14 cellular contexts compared by ENCODE assay signal in genomic region chr12:2094597-2094996, GRCh38. TPM values are rescaled to one million over a fixed set of nuclear protein-coding genes. Genes with fewer than 3 reads are reported as not detected.
DNase-seq lines count a peak whose midpoint lies in the region; ATAC-seq lines count a peak whose summit lies in the region.
"Had no signal": no experiment of that assay in that cellular context is flagged by ENCODE, and none has a peak within 500 bp of the region (broad histone marks: within the 10 kb centered on the region; RNA-seq: fewer than 3 reads in every experiment).

No MANE protein-coding gene starts in this region.

- intact Hi-C loops in right cardiac atrium (cut with DNase I) (no loop called here), Right ventricle myocardium superior (cut with DNase I) (no loop called here), aorta (cut with DNase I) (no loop called here)

- WGBS in right cardiac atrium = 21% methylated on average over 2 of the region's 2 CpGs
- WGBS in aorta, 2 donors = 8% methylated on average over 2 of the region's 2 CpGs

- no peaks in the 10 kb centered on the region for H3K9me3 Mint-ChIP-seq in stimulated activated effector memory CD8-positive, alpha-beta T cell treated with anti-CD3 and anti-CD28 coated beads, Interleukin-12 subunit alpha, Interleukin-12 subunit beta, amount 100 ng/mL, for 72 hours

- no peaks in the 10 kb centered on the region for H3K36me3 Mint-ChIP-seq in stimulated activated effector memory CD8-positive, alpha-beta T cell treated with anti-CD3 and anti-CD28 coated beads, Interleukin-12 subunit alpha, Interleukin-12 subunit beta, amount 100 ng/mL, for 72 hours

- H3K27me3 ChIP-seq in right cardiac atrium (ENCODE audit: control insufficient read depth, insufficient read depth) = no peaks in the 10 kb centered on the region
- H3K27me3 ChIP-seq in aorta (ENCODE audit: control insufficient read depth in 1 of 2, insufficient read depth in 2 of 2, low read length in 1 of 2) = no peaks in the 10 kb centered on the region
- H3K27me3 ChIP-seq: colonic mucosa had no signal

- peaks cover 11% of the 10 kb centered on the region for H3K4me1 Mint-ChIP-seq in stimulated activated effector memory CD8-positive, alpha-beta T cell treated with anti-CD3 and anti-CD28 coated beads, Interleukin-12 subunit alpha, Interleukin-12 subunit beta, amount 100 ng/mL, for 72 hours

- peak overlapping the region; percentile 54 for H3K27ac ChIP-seq in right cardiac atrium (ENCODE audit: low read length)
- peak overlapping the region; percentile 47 to 71 for H3K27ac ChIP-seq in aorta (ENCODE audit: low read depth in 1 of 2, low read length in 2 of 2)
- H3K27ac ChIP-seq: colonic mucosa, esophagus squamous epithelium had no signal

- no peaks in the 10 kb centered on the region for H3K9me3 ChIP-seq in right cardiac atrium (ENCODE audit: control insufficient read depth, low read length)
- H3K9me3 ChIP-seq in aorta (ENCODE audit: control insufficient read depth, low read length) = no peaks in the 10 kb centered on the region
- H3K9me3 ChIP-seq: colonic mucosa, esophagus squamous epithelium had no signal

- H3K4me1 ChIP-seq in right cardiac atrium (ENCODE audit: control insufficient read depth, insufficient read depth, low read length) = peaks cover 12% of the 10 kb centered on the region
- peaks cover 0 to 4% of the 10 kb centered on the region in 2 donors for H3K4me1 ChIP-seq in aorta (ENCODE audit: control insufficient read depth in 1 of 2, insufficient read depth in 2 of 2, low read length in 2 of 2)
- H3K4me1 ChIP-seq: colonic mucosa had no signal

- ATAC-seq in right cardiac atrium (peak in 1 of 2 donors; percentile 32), Right ventricle myocardium superior (ENCODE audit: poor library complexity) (no peak), aorta (ENCODE audit: low FRiP score) (no peak), GM18517 (IDR thresholded peaks at IDR 0.05; ENCODE audit: unreplicated experiment) (no peak)
- no peak for ATAC-seq in stimulated activated effector memory CD8-positive, alpha-beta T cell treated with anti-CD3 and anti-CD28 coated beads, Interleukin-12 subunit alpha, Interleukin-12 subunit beta, amount 100 ng/mL, for 72 hours

- no peak overlapping the region for H3K27ac Mint-ChIP-seq in stimulated activated effector memory CD8-positive, alpha-beta T cell treated with anti-CD3 and anti-CD28 coated beads, Interleukin-12 subunit alpha, Interleukin-12 subunit beta, amount 100 ng/mL, for 72 hours

- no peaks in the 10 kb centered on the region for H3K36me3 ChIP-seq in aorta (ENCODE audit: control insufficient read depth in 1 of 2, insufficient read depth in 2 of 2, low read length in 1 of 2)
- H3K36me3 ChIP-seq: colonic mucosa, esophagus squamous epithelium had no signal

- DNase-seq in right cardiac atrium (no peak), Right ventricle myocardium superior (no peak), RPMI7951 (ENCODE audit: low read depth) (peak; percentile 57), iris pigment epithelial cell (ENCODE audit: low read depth) (peak; percentile 60), aorta (no peak), COLO829 (ENCODE audit: low spot score) (no peak)
- no peak for DNase-seq in stimulated activated effector memory CD8-positive, alpha-beta T cell treated with anti-CD3 and anti-CD28 coated beads, Interleukin-12 subunit alpha, Interleukin-12 subunit beta, amount 100 ng/mL, for 72 hours (ENCODE audit: low spot score in 2 of 2)
- DNase-seq: colonic mucosa; esophagus squamous epithelium; NCI-H1417 treated with DMSO at 0.1 percent for 48 hours; NCI-H510A treated with DMSO at 0.1 percent for 48 hours; posterior cingulate gyrus; stimulated activated CD4-positive, alpha-beta T cell treated with anti-CD3 and anti-CD28 coated beads, Interleukin-1b, Interleukin-23, amount 100 ng/mL, for 48 hours had no signal

- H3K4me3 ChIP-seq in right cardiac atrium (ENCODE audit: low read length) = no peak overlapping the region
- H3K4me3 ChIP-seq in aorta (ENCODE audit: low read length in 2 of 2) = no peak overlapping the region
- H3K4me3 ChIP-seq: colonic mucosa, esophagus squamous epithelium had no signal

- no peak overlapping the region for H3K4me3 Mint-ChIP-seq in stimulated activated effector memory CD8-positive, alpha-beta T cell treated with anti-CD3 and anti-CD28 coated beads, Interleukin-12 subunit alpha, Interleukin-12 subunit beta, amount 100 ng/mL, for 72 hours

RNA-seq across cellular contexts. Expression of gene CACNA1C, which starts 41.8 kb away (rescaled TPM):
- total RNA-seq in right cardiac atrium (100 to 1,000 TPM; 111 to 163 (median 124) TPM), Right ventricle myocardium superior (151 TPM), aorta (100 to 1,000 TPM in 1 of 2 donors, 10 to 100 TPM in 1; 70.4 to 114 TPM)
- polyA plus RNA-seq in right cardiac atrium (34.6 TPM), aorta (10 to 100 TPM in 1 of 2 donors, 1 to 10 TPM in 1; 4.3 to 22.1 TPM)
- total RNA-seq in RPMI7951 (2014; rRNA removed; shearing (Covaris generic)) = 0.98 and 1.6 TPM in 2 replicates

Comparison
In these comparisons a context has a peak if more than half of its experiments do, and no peak if none do; other contexts are left out.
1. DNase-seq: peak in RPMI7951 (single experiment) and iris pigment epithelial cell (single experiment); none in right cardiac atrium (0 of 3), Right ventricle myocardium superior (single experiment), aorta (0 of 2), stimulated activated effector memory CD8-positive, alpha-beta T cell treated with anti-CD3 and anti-CD28 coated beads, Interleukin-12 subunit alpha, Interleukin-12 subunit beta, amount 100 ng/mL, for 72 hours (0 of 2) and COLO829 (single experiment).
2. RNA of gene CACNA1C, which starts 41.8 kb away (total RNA-seq): 151 TPM in Right ventricle myocardium superior (single experiment), 111 to 163 TPM in right cardiac atrium and 70.4 to 114 TPM in aorta; 0.98 to 1.6 TPM in RPMI7951; every median in the first group is over 10 times any median in the second.